Comparison of ENCODE assay signal across 8 cellular contexts in the genomic region with DNA sequence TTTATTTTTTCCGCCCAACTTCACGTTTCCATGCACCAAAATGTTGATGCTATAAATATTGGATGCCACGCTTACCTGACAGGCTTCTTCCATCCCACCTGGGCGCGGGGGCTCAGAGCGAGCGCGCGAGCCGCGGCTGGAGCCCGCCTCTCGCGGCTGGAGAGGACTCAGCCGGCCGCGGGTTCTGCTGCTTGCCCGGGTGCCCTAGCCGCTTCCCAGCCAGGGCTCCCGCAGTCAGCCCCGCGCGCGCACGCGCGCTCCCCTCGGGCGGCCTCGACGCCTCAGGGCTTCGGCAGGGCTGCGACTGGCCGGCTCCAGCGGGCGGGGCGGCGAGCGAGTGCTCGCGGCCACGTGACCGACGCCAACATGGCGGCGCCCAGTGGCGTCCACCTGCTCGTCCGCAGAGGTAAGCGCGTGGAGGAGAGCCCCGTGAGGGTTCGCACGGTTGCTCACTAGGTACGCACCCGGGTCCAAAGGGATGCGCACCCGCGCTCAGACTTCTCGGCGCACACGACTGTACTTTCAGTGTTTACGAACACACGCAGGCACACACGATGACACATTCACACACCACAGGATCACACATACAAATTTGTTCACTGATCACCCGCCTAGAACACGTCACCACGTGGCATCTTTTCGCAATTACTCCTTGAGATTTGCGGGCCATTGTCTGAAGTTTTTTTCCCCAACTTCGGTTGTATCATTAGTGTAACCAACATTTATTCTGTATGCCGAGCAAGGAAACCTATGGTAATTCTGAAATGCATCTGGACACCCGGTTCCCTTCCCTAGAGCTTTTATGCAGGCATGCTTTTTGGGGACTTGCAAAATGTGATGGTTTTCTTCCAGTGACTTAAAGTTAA. TPM values are rescaled to one million over a fixed set of nuclear protein-coding genes. Genes with fewer than 3 reads are reported as not detected.
DNase-seq lines count a peak whose midpoint lies in the region; ATAC-seq and TF ChIP-seq lines count a peak whose summit lies in the region.

METAP1D (plus strand) TSS at position 350 of the 866 bp plus-strand sequence; CDS start at position 367, 17 bp downstream.

- H3K4me3 ChIP-seq in AG09309 (ENCODE audit: control insufficient read depth, low read depth, low read length) = peak within 1 kb of the TSS; percentile 90
- peak within 1 kb of the TSS; percentile 78 to 84 for H3K4me3 ChIP-seq in cardiac fibroblast (replicated peaks in 1 of 2; ENCODE audit: low read depth in 2 of 2, low read length in 2 of 2)

- in situ Hi-C loops in GM18951 (cut with MboI; ENCODE audit: low sequenced_read_pairs, unreplicated experiment) = no loop called here

- peaks cover 17% of the 10 kb centered on the region for H3K27me3 Mint-ChIP-seq in WTC11 (ENCODE audit: low read depth)
- H3K27me3 Mint-ChIP-seq in immature natural killer cell (ENCODE audit: low read depth in 3 of 3) = peaks cover 5 to 10% (median 5%) of the 10 kb centered on the region in 3 donors

- TF ChIP-seq POLR2A in GM18951 (IDR thresholded peaks at IDR 0.05; ENCODE audit: extremely low read depth, insufficient read depth, insufficient read length) = peak; percentile 88

- H3K36me3 Mint-ChIP-seq in WTC11 (no peaks in the 10 kb centered on the region), immature natural killer cell (no peaks in the 10 kb centered on the region)

- H3K9me3 Mint-ChIP-seq in WTC11 = no peaks in the 10 kb centered on the region
- H3K9me3 Mint-ChIP-seq in immature natural killer cell = no peaks in the 10 kb centered on the region

- ATAC-seq in HG03159 (IDR thresholded peaks at IDR 0.05; ENCODE audit: unreplicated experiment) = peak; percentile 95
- ATAC-seq in WTC11 = peak; percentile 98

- POLR2A ChIA-PET in WTC11 (lab: Charles Lee) = no interaction called here

- TF ChIP-seq CTCF in AG09309 (IDR thresholded peaks at IDR 0.05; ENCODE audit: control insufficient read depth, insufficient read depth, low read depth, low read length, missing control alignments) (no peak), WTC11 (IDR thresholded peaks at IDR 0.05) (no peak), cardiac fibroblast (IDR thresholded peaks at IDR 0.05; ENCODE audit: low read depth, low read length) (no peak)

- peak; percentile 51 for DNase-seq in AG09309 (ENCODE audit: low read depth)
- peak; percentile 84 for DNase-seq in NCI-H2196 treated with DMSO at 0.1 percent for 48 hours (lab: John Stamatoyannopoulos, UW; ENCODE audit: unreplicated experiment)
- peak; percentile 95 for DNase-seq in WTC11 (ENCODE audit: low spot score)
- DNase-seq in cardiac fibroblast (ENCODE audit: low read depth in 2 of 2) = peak; percentile 89 to 91
- DNase-seq in immature natural killer cell = peak; percentile 80 to 86 (median 84)
- DNase-seq in smooth muscle cell of the brain vasculature (ENCODE audit: low read depth, low spot score) = peak; percentile 76

- H3K27ac Mint-ChIP-seq in WTC11 (peak within 1 kb of the TSS; percentile 99), immature natural killer cell (peak within 1 kb of the TSS; percentile 56 to 82 (median 75))

- CTCF ChIA-PET in WTC11 (lab: Charles Lee) = interaction anchor here (1.3 kb wide), 1 partner anchor 127 kb away, joined by 3 read pairs; no protein-coding TSS in a partner anchor

- H3K4me3 Mint-ChIP-seq in WTC11 = peak within 1 kb of the TSS; percentile 96
- H3K4me3 Mint-ChIP-seq in immature natural killer cell = peak within 1 kb of the TSS; percentile 88 to 96 (median 92)

- H3K4me1 Mint-ChIP-seq in WTC11 (peaks cover 15% of the 10 kb centered on the region), immature natural killer cell (peaks cover 12 to 18% of the 10 kb centered on the region in 2 donors)

TF ChIP-seq in WTC11, 78 proteins besides CTCF, POLR2A, EP300 and RAD21 (continues in another document):
- TF ChIP-seq ATF1 (CRISPR knock-in tag; IDR thresholded peaks at IDR 0.05) = peak; percentile 72; the same call in 1 of the 2 replicates
- TF ChIP-seq ETV6 (CRISPR knock-in tag; IDR thresholded peaks at IDR 0.05) = peak; percentile 98
- TF ChIP-seq TEAD4 (CRISPR knock-in tag; IDR thresholded peaks at IDR 0.05) = no peak
- no peak for TF ChIP-seq SOX15 (CRISPR knock-in tag; IDR thresholded peaks at IDR 0.05)
- no peak for TF ChIP-seq RORB (CRISPR knock-in tag; IDR thresholded peaks at IDR 0.05)
- no peak for TF ChIP-seq MXD4 (CRISPR knock-in tag; IDR thresholded peaks at IDR 0.05; ENCODE audit: borderline replicate concordance)
- peak; percentile 94 for TF ChIP-seq TEAD1 (CRISPR knock-in tag; IDR thresholded peaks at IDR 0.05)
- no peak for TF ChIP-seq PRRX2 (CRISPR knock-in tag; IDR thresholded peaks at IDR 0.05)
- TF ChIP-seq ZNF121 (CRISPR knock-in tag; IDR thresholded peaks at IDR 0.05) = 0 out of 2 replicates have a peak, but pooled peaks have one; percentile 16
- TF ChIP-seq, protein P1, sequence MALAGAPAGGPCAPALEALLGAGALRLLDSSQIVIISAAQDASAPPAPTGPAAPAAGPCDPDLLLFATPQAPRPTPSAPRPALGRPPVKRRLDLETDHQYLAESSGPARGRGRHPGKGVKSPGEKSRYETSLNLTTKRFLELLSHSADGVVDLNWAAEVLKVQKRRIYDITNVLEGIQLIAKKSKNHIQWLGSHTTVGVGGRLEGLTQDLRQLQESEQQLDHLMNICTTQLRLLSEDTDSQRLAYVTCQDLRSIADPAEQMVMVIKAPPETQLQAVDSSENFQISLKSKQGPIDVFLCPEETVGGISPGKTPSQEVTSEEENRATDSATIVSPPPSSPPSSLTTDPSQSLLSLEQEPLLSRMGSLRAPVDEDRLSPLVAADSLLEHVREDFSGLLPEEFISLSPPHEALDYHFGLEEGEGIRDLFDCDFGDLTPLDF (CRISPR knock-in tag; IDR thresholded peaks at IDR 0.05) = no peak
- TF ChIP-seq ZNF423 (CRISPR knock-in tag; IDR thresholded peaks at IDR 0.05) = 0 out of 2 replicates have a peak, but pooled peaks have one; percentile 25
- TF ChIP-seq IRF1 (CRISPR knock-in tag; IDR thresholded peaks at IDR 0.05) = peak; percentile 88
- TF ChIP-seq, protein P2, sequence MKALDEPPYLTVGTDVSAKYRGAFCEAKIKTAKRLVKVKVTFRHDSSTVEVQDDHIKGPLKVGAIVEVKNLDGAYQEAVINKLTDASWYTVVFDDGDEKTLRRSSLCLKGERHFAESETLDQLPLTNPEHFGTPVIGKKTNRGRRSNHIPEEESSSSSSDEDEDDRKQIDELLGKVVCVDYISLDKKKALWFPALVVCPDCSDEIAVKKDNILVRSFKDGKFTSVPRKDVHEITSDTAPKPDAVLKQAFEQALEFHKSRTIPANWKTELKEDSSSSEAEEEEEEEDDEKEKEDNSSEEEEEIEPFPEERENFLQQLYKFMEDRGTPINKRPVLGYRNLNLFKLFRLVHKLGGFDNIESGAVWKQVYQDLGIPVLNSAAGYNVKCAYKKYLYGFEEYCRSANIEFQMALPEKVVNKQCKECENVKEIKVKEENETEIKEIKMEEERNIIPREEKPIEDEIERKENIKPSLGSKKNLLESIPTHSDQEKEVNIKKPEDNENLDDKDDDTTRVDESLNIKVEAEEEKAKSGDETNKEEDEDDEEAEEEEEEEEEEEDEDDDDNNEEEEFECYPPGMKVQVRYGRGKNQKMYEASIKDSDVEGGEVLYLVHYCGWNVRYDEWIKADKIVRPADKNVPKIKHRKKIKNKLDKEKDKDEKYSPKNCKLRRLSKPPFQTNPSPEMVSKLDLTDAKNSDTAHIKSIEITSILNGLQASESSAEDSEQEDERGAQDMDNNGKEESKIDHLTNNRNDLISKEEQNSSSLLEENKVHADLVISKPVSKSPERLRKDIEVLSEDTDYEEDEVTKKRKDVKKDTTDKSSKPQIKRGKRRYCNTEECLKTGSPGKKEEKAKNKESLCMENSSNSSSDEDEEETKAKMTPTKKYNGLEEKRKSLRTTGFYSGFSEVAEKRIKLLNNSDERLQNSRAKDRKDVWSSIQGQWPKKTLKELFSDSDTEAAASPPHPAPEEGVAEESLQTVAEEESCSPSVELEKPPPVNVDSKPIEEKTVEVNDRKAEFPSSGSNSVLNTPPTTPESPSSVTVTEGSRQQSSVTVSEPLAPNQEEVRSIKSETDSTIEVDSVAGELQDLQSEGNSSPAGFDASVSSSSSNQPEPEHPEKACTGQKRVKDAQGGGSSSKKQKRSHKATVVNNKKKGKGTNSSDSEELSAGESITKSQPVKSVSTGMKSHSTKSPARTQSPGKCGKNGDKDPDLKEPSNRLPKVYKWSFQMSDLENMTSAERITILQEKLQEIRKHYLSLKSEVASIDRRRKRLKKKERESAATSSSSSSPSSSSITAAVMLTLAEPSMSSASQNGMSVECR (CRISPR knock-in tag; IDR thresholded peaks at IDR 0.05; ENCODE audit: borderline replicate concordance) = peak; percentile 94

RNA-seq across cellular contexts. Expression of gene METAP1D, which starts in this region (rescaled TPM):
- 4.7 to 6.0 TPM (median 5.1 TPM) in 3 replicates for total RNA-seq in WTC11 (2021)
- 1 to 10 TPM in 1 of 3 donors, under 1 TPM in 1, not detected in 1; 0.46 to 2.2 TPM for polyA plus RNA-seq in immature natural killer cell

Comparison
In these comparisons a context has a peak if more than half of its experiments do, and no peak if none do; other contexts are left out.
1. Peak in every context shown above with its lines: DNase-seq, ATAC-seq and H3K4me3 ChIP-seq.